Comparison of ENCODE assay signal across 1 cellular context in genomic region chr3:186932281-186933181, GRCh38.
A peak's percentile ranks its signal among the peaks of the same experiment; 100 is the strongest.
TF ChIP-seq lines count a peak whose summit lies in the region.

No MANE protein-coding gene starts in this region.

TF ChIP-seq in K562, 482 proteins besides CTCF, POLR2A, EP300 and RAD21 (continued from another document and continues in another):
- TF ChIP-seq CUX1 (CRISPR knock-in tag; IDR thresholded peaks at IDR 0.05) (0 out of 2 replicates have a peak, but pooled peaks have one; percentile 37), HMBOX1 (IDR thresholded peaks at IDR 0.05) (peak; percentile 35; the same call in 1 of the 2 replicates), ZNF395 (CRISPR knock-in tag; IDR thresholded peaks at IDR 0.05) (0 out of 2 replicates have a peak, but pooled peaks have one; percentile 40), KAT7 (CRISPR knock-in tag; IDR thresholded peaks at IDR 0.05; ENCODE audit: borderline replicate concordance) (0 out of 2 replicates have a peak, but pooled peaks have one; percentile 3), ZNF584 (CRISPR knock-in tag; IDR thresholded peaks at IDR 0.05; ENCODE audit: low read depth) (no peak), VEZF1 (CRISPR knock-in tag; IDR thresholded peaks at IDR 0.05) (0 out of 2 replicates have a peak, but pooled peaks have one; percentile 34), SMARCA4 (IDR thresholded peaks at IDR 0.05) (peak; percentile 46; the same call in 1 of the 2 replicates), TAF7 (tag; IDR thresholded peaks at IDR 0.05) (no peak), FOXK2 (conservative IDR thresholded peaks at IDR 0.05 in 1 of 2, IDR thresholded peaks at IDR 0.05 in 1 of 2; ENCODE audit: low read depth in 2 of 2) (peak; percentile 69 to 73; a peak in 3 of 4 replicates), KLF16 (IDR thresholded peaks at IDR 0.05) (0 out of 2 replicates have a peak, but pooled peaks have one; percentile 18), ZNF589 (CRISPR knock-in tag; IDR thresholded peaks at IDR 0.05; ENCODE audit: low read depth) (no peak), TCF3 (CRISPR knock-in tag; IDR thresholded peaks at IDR 0.05) (peak; percentile 57), AFF4 (CRISPR knock-in tag; IDR thresholded peaks at IDR 0.05) (no peak), MTA3 (IDR thresholded peaks at IDR 0.05; ENCODE audit: borderline replicate concordance) (no peak), C11orf30 (IDR thresholded peaks at IDR 0.05; ENCODE audit: low read depth) (no peak), KHSRP (IDR thresholded peaks at IDR 0.05) (no peak), ZNF583 (CRISPR knock-in tag; IDR thresholded peaks at IDR 0.05) (0 out of 2 replicates have a peak, but pooled peaks have one; percentile 50), ZNF592 (IDR thresholded peaks at IDR 0.05) (peak; percentile 26; the same call in 1 of the 2 replicates), TAL1 (IDR thresholded peaks at IDR 0.05) (peak; percentile 58), FOXJ2 (tag; IDR thresholded peaks at IDR 0.05) (peak; percentile 81), IRF9 (tag; IDR thresholded peaks at IDR 0.05) (no peak), NCOR1 (IDR thresholded peaks at IDR 0.05) (peak; percentile 38; the same call in 1 of the 2 replicates), ZNF407 (IDR thresholded peaks at IDR 0.05; ENCODE audit: low read depth) (peak; percentile 68), HDAC1 (IDR thresholded peaks at IDR 0.05) (0 out of 4 replicates have a peak, but pooled peaks of 1 of the 2 experiments have one; percentile 40)
